Comparison of ENCODE assay signal across 11 cellular contexts in genomic region chr9:5631021-5631420, GRCh38. TPM values are rescaled to one million over a fixed set of nuclear protein-coding genes. Genes with fewer than 3 reads are reported as not detected.
A peak's percentile ranks its signal among the peaks of the same experiment; 100 is the strongest.
DNase-seq lines count a peak whose midpoint lies in the region; ATAC-seq and TF ChIP-seq lines count a peak whose summit lies in the region.
"Had no signal": no experiment of that assay in that cellular context is flagged by ENCODE, and none has a peak within 500 bp of the region (broad histone marks: within the 10 kb centered on the region; RNA-seq: fewer than 3 reads in every experiment).

No MANE protein-coding gene starts in this region.

- no peak for TF ChIP-seq POLR2A in esophagus muscularis mucosa (IDR thresholded peaks at IDR 0.05; ENCODE audit: low read depth)
- no peak for TF ChIP-seq POLR2A in gastrocnemius medialis (IDR thresholded peaks at IDR 0.05)

- intact Hi-C loops in esophagus muscularis mucosa (cut with DNase I) (loop anchor here (5.0 to 10.0 kb wide), 3 partner anchors 66 to 196 kb away; no protein-coding TSS in a partner anchor), gastrocnemius medialis (cut with DNase I; ENCODE audit: low total_unique reads) (no loop called here)
- intact Hi-C loops in activated CD8-positive, alpha-beta T cell treated with anti-CD3 and anti-CD28 coated beads for 36 hours (cut with micrococcal nuclease) = no loop called here

- TF ChIP-seq CTCF in esophagus muscularis mucosa (IDR thresholded peaks at IDR 0.05) (no peak), gastrocnemius medialis (IDR thresholded peaks at IDR 0.05 in 4 of 5, conservative IDR thresholded peaks at IDR 0.05 in 1 of 5) (no peak)
- no peak for TF ChIP-seq CTCF in activated CD8-positive, alpha-beta T cell treated with anti-CD3 and anti-CD28 coated beads for 36 hours (IDR thresholded peaks at IDR 0.05)

- ATAC-seq in gastrocnemius medialis = no peak
- ATAC-seq in activated CD8-positive, alpha-beta T cell treated with anti-CD3 and anti-CD28 coated beads for 36 hours = no peak
- no peak for ATAC-seq in GM19397 (IDR thresholded peaks at IDR 0.05; ENCODE audit: unreplicated experiment)
- ATAC-seq: right cardiac atrium had no signal

- H3K36me3 ChIP-seq in esophagus muscularis mucosa (no peaks in the 10 kb centered on the region), gastrocnemius medialis (no peaks in the 10 kb centered on the region)

- H3K27me3 ChIP-seq in esophagus muscularis mucosa = no peaks in the 10 kb centered on the region
- H3K27me3 ChIP-seq in gastrocnemius medialis = no peaks in the 10 kb centered on the region

- H3K9me3 ChIP-seq in esophagus muscularis mucosa (peaks cover 0 to 9% (median 3%) of the 10 kb centered on the region in 4 donors), gastrocnemius medialis (no peaks in the 10 kb centered on the region)

- in situ Hi-C loops in gastrocnemius medialis (cut with MboI; ENCODE audit: low sequenced_read_pairs in 4 of 4) = loop anchor here in 1 of 4 donors (25.0 kb wide), 1 partner anchor 381 kb away; the partner anchor contains the start of gene RANBP6

- peaks cover 11% of the 10 kb centered on the region for H3K9me3 Mint-ChIP-seq in activated CD8-positive, alpha-beta T cell treated with anti-CD3 and anti-CD28 coated beads for 36 hours

- H3K36me3 Mint-ChIP-seq in activated CD8-positive, alpha-beta T cell treated with anti-CD3 and anti-CD28 coated beads for 36 hours (ENCODE audit: low read depth) = peaks cover 29% of the 10 kb centered on the region

- 41% methylated on average over 1 of the region's 1 CpG for WGBS in esophagus muscularis mucosa

- H3K4me1 ChIP-seq in esophagus muscularis mucosa = peaks cover 37 to 61% (median 54%) of the 10 kb centered on the region in 4 donors
- peaks cover 37 to 55% of the 10 kb centered on the region in 2 donors for H3K4me1 ChIP-seq in gastrocnemius medialis

- CTCF ChIA-PET in activated CD8-positive, alpha-beta T cell treated with anti-CD3 and anti-CD28 coated beads for 36 hours (lab: Charles Lee) = no interaction called here

- H3K4me1 Mint-ChIP-seq in activated CD8-positive, alpha-beta T cell treated with anti-CD3 and anti-CD28 coated beads for 36 hours (ENCODE audit: low read depth) = peaks cover 54% of the 10 kb centered on the region

- H3K4me3 ChIP-seq in esophagus muscularis mucosa (peak overlapping the region; percentile 77 to 99 (median 94)), gastrocnemius medialis (peak overlapping the region; percentile 70 to 97 (median 94))

- H3K27ac ChIP-seq in esophagus muscularis mucosa (replicated peaks in 1 of 4) (no peak overlapping the region), gastrocnemius medialis (peak overlapping the region; percentile 10 to 98 (median 50))

- no peak overlapping the region for H3K27ac Mint-ChIP-seq in activated CD8-positive, alpha-beta T cell treated with anti-CD3 and anti-CD28 coated beads for 36 hours

- no peak overlapping the region for H3K4me3 Mint-ChIP-seq in activated CD8-positive, alpha-beta T cell treated with anti-CD3 and anti-CD28 coated beads for 36 hours

- H3K27me3 Mint-ChIP-seq in activated CD8-positive, alpha-beta T cell treated with anti-CD3 and anti-CD28 coated beads for 36 hours = no peaks in the 10 kb centered on the region

- peak; percentile 29 for DNase-seq in GM03348 (ENCODE audit: low spot score)
- peak; percentile 93 for DNase-seq in OCI-M1 (lab: John Stamatoyannopoulos, UW)
- no peak for DNase-seq in esophagus muscularis mucosa (ENCODE audit: extremely low spot score)
- no peak for DNase-seq in gastrocnemius medialis
- DNase-seq in HK-2 (ENCODE audit: unreplicated experiment) = no peak
- DNase-seq in activated CD4-positive, alpha-beta T cell treated with anti-CD3 and anti-CD28 coated beads for 4 hours = no peak
- no peak for DNase-seq in activated CD8-positive, alpha-beta T cell treated with anti-CD3 and anti-CD28 coated beads for 36 hours
- DNase-seq: central memory CD4-positive, alpha-beta T cell; NCI-H1436; right cardiac atrium had no signal

- POLR2A ChIA-PET in activated CD8-positive, alpha-beta T cell treated with anti-CD3 and anti-CD28 coated beads for 36 hours (lab: Charles Lee) = no interaction called here

- TF ChIP-seq EP300 in esophagus muscularis mucosa (IDR thresholded peaks at IDR 0.05) = no peak

RNA-seq across cellular contexts. Expression of gene RIC1, which starts 2.1 kb away (rescaled TPM):
- total RNA-seq in esophagus muscularis mucosa = 10 to 100 TPM; 51.6 to 64.9 (median 57.4) TPM
- total RNA-seq in gastrocnemius medialis = 100 to 1,000 TPM in 1 of 4 donors, 10 to 100 TPM in 3; 34.0 to 153 (median 37.3) TPM
- 10 to 100 TPM; 14.4 to 14.6 TPM for total RNA-seq in activated CD8-positive, alpha-beta T cell treated with anti-CD3 and anti-CD28 coated beads for 36 hours

Comparison
In these comparisons a context has a peak if more than half of its experiments do, and no peak if none do; other contexts are left out.
1. DNase-seq: peak in GM03348 (single experiment) and OCI-M1 (single experiment); none in esophagus muscularis mucosa (single experiment), gastrocnemius medialis (0 of 2), HK-2 (single experiment), activated CD4-positive, alpha-beta T cell treated with anti-CD3 and anti-CD28 coated beads for 4 hours (0 of 2) and activated CD8-positive, alpha-beta T cell treated with anti-CD3 and anti-CD28 coated beads for 36 hours (single experiment).
2. H3K27ac ChIP-seq: peak in gastrocnemius medialis (4 of 4); none in esophagus muscularis mucosa (0 of 4).